ENCODE assay signal across 14 cellular contexts in the genomic region with DNA sequence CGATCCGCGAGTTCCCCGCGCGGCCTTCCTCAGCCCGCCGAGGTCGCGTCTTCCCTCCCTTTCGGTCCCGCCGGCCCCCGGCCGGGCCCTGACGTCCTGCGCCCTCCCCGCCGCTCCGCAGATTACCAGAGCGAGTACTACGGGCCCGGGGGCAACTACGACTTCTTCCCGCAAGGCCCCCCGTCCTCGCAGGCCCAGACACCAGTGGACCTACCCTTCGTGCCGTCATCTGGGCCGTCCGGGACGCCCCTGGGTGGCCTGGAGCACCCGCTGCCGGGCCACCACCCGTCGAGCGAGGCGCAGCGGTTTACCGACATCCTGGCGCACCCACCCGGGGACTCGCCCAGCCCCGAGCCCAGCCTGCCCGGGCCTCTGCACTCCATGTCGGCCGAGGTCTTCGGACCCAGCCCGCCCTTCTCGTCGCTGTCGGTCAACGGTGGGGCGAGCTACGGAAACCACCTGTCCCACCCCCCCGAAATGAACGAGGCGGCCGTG. TPM values are rescaled to one million over a fixed set of nuclear protein-coding genes. Genes with fewer than 3 reads are reported as not detected.
DNase-seq lines count a peak whose midpoint lies in the region; ATAC-seq and TF ChIP-seq lines count a peak whose summit lies in the region.
"Had no signal": no experiment of that assay in that cellular context is flagged by ENCODE, and none has a peak within 500 bp of the region (broad histone marks: within the 10 kb centered on the region; RNA-seq: fewer than 3 reads in every experiment).

No MANE protein-coding gene starts in this region.

- H3K36me3 ChIP-seq in ES-I3 (ENCODE audit: insufficient read depth, low read length) (no peaks in the 10 kb centered on the region), HUES48 (ENCODE audit: control insufficient read depth, insufficient read depth, low read length) (no peaks in the 10 kb centered on the region), hepatocyte (replicated peaks; ENCODE audit: insufficient read depth, low read depth) (no peaks in the 10 kb centered on the region), trophoblast cell (ENCODE audit: control insufficient read depth in 1 of 2, insufficient read depth in 2 of 2, low read length in 2 of 2) (no peaks in the 10 kb centered on the region)
- H3K36me3 ChIP-seq: thyroid gland had no signal

- no peak overlapping the region for H2BK12ac ChIP-seq in trophoblast cell (ENCODE audit: low read length)

- no peak overlapping the region for H2AK5ac ChIP-seq in trophoblast cell (ENCODE audit: low read length)

- H3K4me2 ChIP-seq in hepatocyte (peak overlapping the region; percentile 73), trophoblast cell (ENCODE audit: low read length) (peak overlapping the region; percentile 61)

- no peak overlapping the region for H3K27ac ChIP-seq in HUES48 (ENCODE audit: low read depth, low read length)
- H3K27ac ChIP-seq in hepatocyte, result no peak overlapping the region
- H3K27ac ChIP-seq in trophoblast cell (ENCODE audit: low read depth, low read length), result no peak overlapping the region
- H3K27ac ChIP-seq: thyroid gland had no signal

- DNase-seq in hepatocyte (ENCODE audit: low spot score) (peak; percentile 5), trophoblast cell (no peak), NCI-H2107 (lab: John Stamatoyannopoulos, UW) (no peak), mesenteric fat pad (ENCODE audit: low spot score) (no peak)
- DNase-seq: Caco-2, hypothalamus, Kasumi-1, NCI-H2029, NCI-H748 treated with DMSO at 0.1 percent for 48 hours, SHP77 treated with DMSO at 0.1 percent for 48 hours, thyroid gland had no signal

- H3K4me1 ChIP-seq in ES-I3 (ENCODE audit: insufficient read depth, low read length) (peaks cover 22% of the 10 kb centered on the region), HUES48 (ENCODE audit: control insufficient read depth, insufficient read depth, low read length) (peaks cover 69% of the 10 kb centered on the region), hepatocyte (ENCODE audit: insufficient read depth) (peaks cover 10% of the 10 kb centered on the region), trophoblast cell (ENCODE audit: control insufficient read depth in 1 of 2, insufficient read depth in 2 of 2, low read length in 2 of 2) (peaks cover 18 to 20% of the 10 kb centered on the region in 2 experiments)

- no peak for ATAC-seq in HG02610 (IDR thresholded peaks at IDR 0.05; ENCODE audit: unreplicated experiment)

- no peak overlapping the region for H2BK5ac ChIP-seq in trophoblast cell (ENCODE audit: low read depth, low read length, poor library complexity)

- no peak overlapping the region for H3K4ac ChIP-seq in trophoblast cell (ENCODE audit: low read depth, low read length)

- H2BK120ac ChIP-seq in trophoblast cell (ENCODE audit: insufficient read depth, low read length, poor library complexity), result no peak overlapping the region

- H3K14ac ChIP-seq in trophoblast cell (ENCODE audit: low read length), result no peak overlapping the region

- peak overlapping the region; percentile 45; the same call in 1 of the 2 replicates for H3K9ac ChIP-seq in ES-I3 (ENCODE audit: low read depth, low read length)
- no peak overlapping the region for H3K9ac ChIP-seq in HUES48 (ENCODE audit: low read depth, low read length)
- no peak overlapping the region for H3K9ac ChIP-seq in trophoblast cell (ENCODE audit: low read length)

- H3K27me3 ChIP-seq in HUES48 (ENCODE audit: control insufficient read depth, insufficient read depth, low read length), result peaks cover 100% of the 10 kb centered on the region
- H3K27me3 ChIP-seq in hepatocyte, result peaks cover 99% of the 10 kb centered on the region
- H3K27me3 ChIP-seq in trophoblast cell (ENCODE audit: insufficient read depth, low read length), result peaks cover 83% of the 10 kb centered on the region

- no peak overlapping the region for H4K12ac ChIP-seq in trophoblast cell (ENCODE audit: low read depth, low read length)

- no peak overlapping the region for H3K23ac ChIP-seq in trophoblast cell (ENCODE audit: low read length)

- H3K9me3 ChIP-seq in ES-I3 (ENCODE audit: control insufficient read depth, insufficient read depth, low read length), result no peaks in the 10 kb centered on the region
- no peaks in the 10 kb centered on the region for H3K9me3 ChIP-seq in HUES48 (ENCODE audit: control insufficient read depth, insufficient read depth, low read length)
- no peaks in the 10 kb centered on the region for H3K9me3 ChIP-seq in hepatocyte (ENCODE audit: low read depth)
- peaks cover 14% of the 10 kb centered on the region for H3K9me3 ChIP-seq in trophoblast cell (ENCODE audit: insufficient read depth, low read depth, low read length)
- H3K9me3 ChIP-seq: Caco-2, thyroid gland had no signal

- H4K91ac ChIP-seq in trophoblast cell (ENCODE audit: low read depth, low read length), result no peak overlapping the region

- H3K9me2 ChIP-seq in hepatocyte (replicated peaks; ENCODE audit: insufficient read depth), result no peaks in the 10 kb centered on the region

- H3K18ac ChIP-seq in trophoblast cell (ENCODE audit: low read length), result no peak overlapping the region

- H4K8ac ChIP-seq in trophoblast cell (ENCODE audit: low read depth, low read length), result no peak overlapping the region

- H2AFZ ChIP-seq in hepatocyte, result peak overlapping the region; percentile 45
- H2AFZ ChIP-seq in trophoblast cell (ENCODE audit: insufficient read depth, low read length, poor library complexity), result peak overlapping the region; percentile 17

- H3K4me3 ChIP-seq in HUES48 (ENCODE audit: low read depth, low read length) (peak overlapping the region; percentile 41; the same call in 1 of the 2 replicates), hepatocyte (no peak overlapping the region), trophoblast cell (ENCODE audit: low read depth, low read length) (no peak overlapping the region)
- H3K4me3 ChIP-seq: thyroid gland had no signal

- TF ChIP-seq CTCF in hepatocyte (IDR thresholded peaks at IDR 0.05; ENCODE audit: poor library complexity), result no peak

- 5% methylated on average over 31 of the region's 59 CpGs for WGBS in hepatocyte (ENCODE audit: low lambda C conversion rate, missing lambda C conversion rate)
- WGBS in trophoblast cell (ENCODE audit: extremely low coverage, insufficient coverage, insufficient read length), result no CpG with 5 or more reads among the region's 59 CpGs

- no peaks in the 10 kb centered on the region for H3K79me2 ChIP-seq in hepatocyte
- no peaks in the 10 kb centered on the region for H3K79me2 ChIP-seq in trophoblast cell (ENCODE audit: control insufficient read depth, insufficient read depth, low read length, poor library complexity)

- no peaks in the 10 kb centered on the region for H4K20me1 ChIP-seq in hepatocyte (ENCODE audit: insufficient read depth, poor library complexity, severe bottlenecking)

- no peaks in the 10 kb centered on the region for H3K79me1 ChIP-seq in trophoblast cell (ENCODE audit: low read length)

RNA-seq across cellular contexts. Expression of a gene that starts 5.4 kb away (rescaled TPM):
- total RNA-seq in hepatocyte, result not detected in 2 replicates
- 0.35 TPM in 1 of 2 replicates, not detected in the other for polyA plus RNA-seq in hepatocyte
- 0.33 and 0.37 TPM in 2 replicates for polyA plus RNA-seq in trophoblast cell (2013)
- not detected for total RNA-seq in mesenteric fat pad
- total RNA-seq: Caco-2, thyroid gland had no signal

RNA-seq across cellular contexts. Expression of a gene that starts 6.1 kb away (rescaled TPM):
- 31.2 and 35.2 TPM in 2 replicates for total RNA-seq in hepatocyte
- 35.7 and 43.3 TPM in 2 replicates for polyA plus RNA-seq in hepatocyte
- polyA plus RNA-seq in trophoblast cell (2013), result 80.0 and 80.8 TPM in 2 replicates
- total RNA-seq in mesenteric fat pad, result 42.3 TPM
